ENCODE assay signal across 9 cellular contexts in genomic region chr22:42365337-42365865, GRCh38.
DNase-seq lines count a peak whose midpoint lies in the region; ATAC-seq, FAIRE-seq and TF ChIP-seq lines count a peak whose summit lies in the region.
"Had no signal": no experiment of that assay in that cellular context is flagged by ENCODE, and none has a peak within 500 bp of the region (broad histone marks: within the 10 kb centered on the region; RNA-seq: fewer than 3 reads in every experiment).

No MANE protein-coding gene starts in this region.

- H3K27me3 ChIP-seq in transverse colon = peaks cover 17% of the 10 kb centered on the region
- H3K27me3 ChIP-seq: pancreas had no signal

- H3K27ac Mint-ChIP-seq in activated CD4-positive, alpha-beta T cell treated with anti-CD3 and anti-CD28 coated beads, Interleukin-2, amount 10 ng/mL, durations not matched to agents 24 days and 14 days = peak overlapping the region; percentile 34
- H3K27ac Mint-ChIP-seq in activated naive CD8-positive, alpha-beta T cell treated with anti-CD3 and anti-CD28 coated beads, Interleukin-2, amount 10 ng/mL, durations not matched to agents 7 days and 5 days = no peak overlapping the region

- in situ Hi-C loops in transverse colon (cut with MboI; ENCODE audit: low pct_ligation_motif_present in 1 of 4, low pct_unique_long_range_greater_than_20kb in 1 of 4, low sequenced_read_pairs in 3 of 4) = no loop called here

- no peaks in the 10 kb centered on the region for H3K9me3 Mint-ChIP-seq in activated CD4-positive, alpha-beta T cell treated with anti-CD3 and anti-CD28 coated beads, Interleukin-2, amount 10 ng/mL, durations not matched to agents 24 days and 14 days
- no peaks in the 10 kb centered on the region for H3K9me3 Mint-ChIP-seq in activated naive CD8-positive, alpha-beta T cell treated with anti-CD3 and anti-CD28 coated beads, Interleukin-2, amount 10 ng/mL, durations not matched to agents 7 days and 5 days

- H3K9me3 ChIP-seq in transverse colon (no peaks in the 10 kb centered on the region), kidney (ENCODE audit: control insufficient read depth in 1 of 2, low read length in 2 of 2) (no peaks in the 10 kb centered on the region)
- H3K9me3 ChIP-seq: pancreas had no signal

- H3K4me1 Mint-ChIP-seq in activated CD4-positive, alpha-beta T cell treated with anti-CD3 and anti-CD28 coated beads, Interleukin-2, amount 10 ng/mL, durations not matched to agents 24 days and 14 days = peaks cover 15% of the 10 kb centered on the region
- H3K4me1 Mint-ChIP-seq in activated naive CD8-positive, alpha-beta T cell treated with anti-CD3 and anti-CD28 coated beads, Interleukin-2, amount 10 ng/mL, durations not matched to agents 7 days and 5 days = peaks cover 14% of the 10 kb centered on the region

- no peak overlapping the region for H3K4me3 ChIP-seq in transverse colon
- H3K4me3 ChIP-seq in kidney (ENCODE audit: low read length in 2 of 2) = no peak overlapping the region
- H3K4me3 ChIP-seq: pancreas had no signal

- H3K36me3 ChIP-seq in transverse colon (no peaks in the 10 kb centered on the region), kidney (ENCODE audit: control insufficient read depth in 1 of 2, insufficient read depth in 2 of 2, low read length in 2 of 2) (no peaks in the 10 kb centered on the region)
- H3K36me3 ChIP-seq: pancreas had no signal

- H3K27me3 Mint-ChIP-seq in activated CD4-positive, alpha-beta T cell treated with anti-CD3 and anti-CD28 coated beads, Interleukin-2, amount 10 ng/mL, durations not matched to agents 24 days and 14 days = peaks cover 58% of the 10 kb centered on the region
- peaks cover 51% of the 10 kb centered on the region for H3K27me3 Mint-ChIP-seq in activated naive CD8-positive, alpha-beta T cell treated with anti-CD3 and anti-CD28 coated beads, Interleukin-2, amount 10 ng/mL, durations not matched to agents 7 days and 5 days

- H3K27ac ChIP-seq in transverse colon (peak overlapping the region; percentile 39 to 79 (median 60)), kidney (ENCODE audit: low read depth in 2 of 2, low read length in 2 of 2) (no peak overlapping the region)
- H3K27ac ChIP-seq: pancreas had no signal

- no peak for TF ChIP-seq POLR2A in transverse colon (IDR thresholded peaks at IDR 0.05)

- intact Hi-C loops in activated CD4-positive, alpha-beta T cell treated with anti-CD3 and anti-CD28 coated beads, Interleukin-2, amount 10 ng/mL, durations not matched to agents 24 days and 14 days (cut with micrococcal nuclease) = loop anchor here (5.0 kb wide), 1 partner anchor 72 kb away; no protein-coding TSS in a partner anchor
- intact Hi-C loops in transverse colon (cut with DNase I; ENCODE audit: low total_unique reads) = no loop called here
- intact Hi-C loops in kidney (cut with DNase I) = no loop called here

- H3K4me3 Mint-ChIP-seq in activated CD4-positive, alpha-beta T cell treated with anti-CD3 and anti-CD28 coated beads, Interleukin-2, amount 10 ng/mL, durations not matched to agents 24 days and 14 days = no peak overlapping the region
- peak overlapping the region; percentile 10 for H3K4me3 Mint-ChIP-seq in activated naive CD8-positive, alpha-beta T cell treated with anti-CD3 and anti-CD28 coated beads, Interleukin-2, amount 10 ng/mL, durations not matched to agents 7 days and 5 days

- POLR2A ChIA-PET in activated naive CD8-positive, alpha-beta T cell treated with anti-CD3 and anti-CD28 coated beads, Interleukin-2, amount 10 ng/mL, durations not matched to agents 7 days and 5 days (lab: Charles Lee) = no interaction called here

- 42 to 67% methylated on average over 5 to 10 of the region's 10 CpGs for WGBS in transverse colon (ENCODE audit: low coverage in 1 of 2), 2 donors

- no peak for FAIRE-seq in kidney (lab: Jason Lieb, UNC)
- FAIRE-seq: pancreas had no signal

- H3K9ac ChIP-seq in kidney (ENCODE audit: low read length in 2 of 2) = peak overlapping the region in 1 of 2 donors; percentile 3

- TF ChIP-seq CTCF in transverse colon (IDR thresholded peaks at IDR 0.05) = no peak
- no peak for TF ChIP-seq CTCF in kidney (IDR thresholded peaks at IDR 0.05; ENCODE audit: borderline replicate concordance, extremely low read depth, insufficient read depth)

- H3K36me3 Mint-ChIP-seq in activated CD4-positive, alpha-beta T cell treated with anti-CD3 and anti-CD28 coated beads, Interleukin-2, amount 10 ng/mL, durations not matched to agents 24 days and 14 days (ENCODE audit: low read depth) = no peaks in the 10 kb centered on the region
- H3K36me3 Mint-ChIP-seq in activated naive CD8-positive, alpha-beta T cell treated with anti-CD3 and anti-CD28 coated beads, Interleukin-2, amount 10 ng/mL, durations not matched to agents 7 days and 5 days = no peaks in the 10 kb centered on the region

- DNase-seq in activated CD4-positive, alpha-beta T cell treated with anti-CD3 and anti-CD28 coated beads, Interleukin-2, amount 10 ng/mL, durations not matched to agents 24 days and 14 days = no peak
- no peak for DNase-seq in activated CD4-positive, alpha-beta T cell treated with anti-CD3 and anti-CD28 coated beads, Interleukin-2, amount 50 U/mL, for 4 hours
- DNase-seq in activated naive CD8-positive, alpha-beta T cell treated with anti-CD3 and anti-CD28 coated beads, Interleukin-2, amount 10 ng/mL, durations not matched to agents 7 days and 5 days = no peak
- DNase-seq in left kidney (ENCODE audit: low read depth, low spot score) (peak; percentile 65), transverse colon (no peak), RKO (ENCODE audit: low spot score) (no peak), UCSD-AML1 (lab: John Stamatoyannopoulos, UW; ENCODE audit: unreplicated experiment) (no peak), kidney (no peak)

- H3K4me1 ChIP-seq in transverse colon (peaks cover 7 to 46% (median 27%) of the 10 kb centered on the region in 4 donors), kidney (ENCODE audit: control insufficient read depth in 1 of 2, insufficient read depth in 1 of 2, low read depth in 1 of 2, low read length in 2 of 2) (peaks cover 10 to 11% of the 10 kb centered on the region in 2 donors)

- ATAC-seq in activated naive CD8-positive, alpha-beta T cell treated with anti-CD3 and anti-CD28 coated beads, Interleukin-2, amount 10 ng/mL, durations not matched to agents 7 days and 5 days (ENCODE audit: low read depth) = no peak
- ATAC-seq: pancreas had no signal

- no peak for TF ChIP-seq EP300 in transverse colon (IDR thresholded peaks at IDR 0.05; ENCODE audit: low read depth)

Comparison
In these comparisons a context has a peak if more than half of its experiments do, and no peak if none do; other contexts are left out.
1. H3K27ac ChIP-seq: peak in transverse colon (4 of 4); none in kidney (0 of 2).